26 cellular contexts compared by ENCODE assay signal in the genomic region with DNA sequence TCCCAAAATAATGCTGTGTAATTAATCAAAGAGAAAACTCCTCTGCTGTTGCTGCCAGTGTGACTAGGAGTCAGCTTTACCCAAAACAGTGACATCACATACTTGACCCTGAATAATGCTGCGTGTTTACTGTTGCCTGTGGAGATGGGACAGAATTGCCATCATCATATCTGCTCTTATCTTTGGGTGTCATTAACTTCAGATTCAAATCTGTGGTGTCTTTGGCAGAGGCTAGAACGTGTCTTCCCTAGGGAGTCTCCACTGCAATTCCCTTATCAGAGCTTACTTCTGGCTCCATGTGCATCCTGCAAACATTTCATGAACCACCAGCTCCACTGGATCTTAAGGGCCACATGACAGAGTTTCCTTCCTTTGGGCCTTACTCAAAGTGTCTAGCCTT.
"Had no signal": no experiment of that assay in that cellular context is flagged by ENCODE, and none has a peak within 500 bp of the region (broad histone marks: within the 10 kb centered on the region; RNA-seq: fewer than 3 reads in every experiment).

No MANE protein-coding gene starts in this region.

- FAIRE-seq: astrocyte, bronchial epithelial cell, frontal cortex had no signal

- ATAC-seq: activated CD4-positive, alpha-beta T cell treated with anti-CD3 and anti-CD28 coated beads for 36 hours; activated naive CD4-positive, alpha-beta T cell treated with anti-CD3 and anti-CD28 coated beads, Interleukin-2, amount 50 U/mL, for 72 hours; activated T-cell treated with anti-CD3 and anti-CD28 coated beads, Interleukin-2, amount 50 U/mL, for 72 hours; esophagus mucosa had no signal

- DNase-seq: activated CD4-positive, alpha-beta memory T cell treated with anti-CD3 and anti-CD28 coated beads for 36 hours; activated CD4-positive, alpha-beta T cell treated with anti-CD3 and anti-CD28 coated beads for 36 hours; activated CD4-positive, alpha-beta T cell treated with anti-CD3 and anti-CD28 coated beads, Interleukin-2, amount 10 ng/mL, durations not matched to agents 24 days and 14 days; activated CD4-positive, CD25-positive, alpha-beta regulatory T cell; activated CD4-positive, CD25-positive, alpha-beta regulatory T cell treated with anti-CD3 and anti-CD28 coated beads, Interleukin-2, amount 50 U/mL, for 72 hours; activated CD8-positive, alpha-beta memory T cell treated with anti-CD3 and anti-CD28 coated beads, Interleukin-2, amount 50 U/mL, for 48 hours; activated gamma-delta T cell; activated naive CD4-positive, alpha-beta T cell; activated naive CD4-positive, alpha-beta T cell treated with anti-CD3 and anti-CD28 coated beads, Interleukin-2, amount 10 ng/mL, durations not matched to agents 7 days and 5 days; activated naive CD8-positive, alpha-beta T cell treated with anti-CD3 and anti-CD28 coated beads, Interleukin-2, amount 10 ng/mL, durations not matched to agents 7 days and 5 days; activated T-cell treated with anti-CD3 and anti-CD28 coated beads for 4 hours; activated T-cell treated with anti-CD3 and anti-CD28 coated beads, Interleukin-2, amount 50 U/mL, for 24 hours; activated T-cell treated with anti-CD3 and anti-CD28 coated beads, Interleukin-2, amount 50 U/mL, for 72 hours; brain microvascular endothelial cell; dorsolateral prefrontal cortex; effector memory CD4-positive, alpha-beta T cell; endodermal cell; foreskin fibroblast; head of caudate nucleus; T-helper 2 cell had no signal

- H3K4me3 ChIP-seq: coronary artery, dorsolateral prefrontal cortex had no signal

- H3K27me3 ChIP-seq: brain microvascular endothelial cell, dorsolateral prefrontal cortex had no signal

- H3K27ac ChIP-seq: brain microvascular endothelial cell, coronary artery, dorsolateral prefrontal cortex had no signal

- H3K36me3 ChIP-seq: brain microvascular endothelial cell had no signal
